In genomic region chr12:92465786-92466185, GRCh38 we compare ENCODE assay signal across 23 cellular contexts.
DNase-seq lines count a peak whose midpoint lies in the region; ATAC-seq, FAIRE-seq and TF ChIP-seq lines count a peak whose summit lies in the region.
"Had no signal": no experiment of that assay in that cellular context is flagged by ENCODE, and none has a peak within 500 bp of the region (broad histone marks: within the 10 kb centered on the region; RNA-seq: fewer than 3 reads in every experiment).

No MANE protein-coding gene starts in this region.

- H2AFZ ChIP-seq in H1 (ENCODE audit: low read length): no peak overlapping the region

- H4K8ac ChIP-seq in H1 (ENCODE audit: extremely low read depth, insufficient read depth, low read length): no peak overlapping the region

- peak overlapping the region; percentile 81 to 97 (median 96) for H3K4me3 Mint-ChIP-seq in IgD-negative memory B cell
- H3K4me3 Mint-ChIP-seq: activated CD4-positive, alpha-beta T cell treated with anti-CD3 and anti-CD28 coated beads, Interleukin-2, amount 10 ng/mL, durations not matched to agents 7 days and 5 days had no signal

- H3K9ac ChIP-seq in H1 (replicated peaks in 1 of 4; ENCODE audit: extremely low read depth in 1 of 4, low read depth in 3 of 4, low read length in 3 of 4): no peak overlapping the region

- H4K91ac ChIP-seq in H1 (replicated peaks; ENCODE audit: insufficient read length, low read length): no peak overlapping the region

- peaks cover 1% of the 10 kb centered on the region for H3K27me3 Mint-ChIP-seq in IgD-negative memory B cell
- H3K27me3 Mint-ChIP-seq: activated CD4-positive, alpha-beta T cell treated with anti-CD3 and anti-CD28 coated beads, Interleukin-2, amount 10 ng/mL, durations not matched to agents 7 days and 5 days had no signal

- H3K27ac ChIP-seq in H1 (ENCODE audit: low read depth, low read length) (no peak overlapping the region), psoas muscle (peak overlapping the region; percentile 84)
- H3K27ac ChIP-seq: A549, C4-2B, epithelial cell of prostate, tibial artery had no signal

- H2BK120ac ChIP-seq in H1 (replicated peaks; ENCODE audit: low read depth, low read length): peak overlapping the region; percentile 73

- H3K27me3 ChIP-seq in H1 (replicated peaks in 1 of 4; ENCODE audit: control insufficient read depth in 3 of 4, extremely low read depth in 1 of 4, insufficient read depth in 3 of 4, low read length in 3 of 4) (no peaks in the 10 kb centered on the region), psoas muscle (ENCODE audit: insufficient read depth in 3 of 3, low read length in 2 of 3) (no peaks in the 10 kb centered on the region)
- H3K27me3 ChIP-seq: cardiac muscle cell, tibial artery had no signal

- no peaks in the 10 kb centered on the region for H3K79me1 ChIP-seq in H1 (ENCODE audit: low read depth, low read length)

- H3K36me3 Mint-ChIP-seq in IgD-negative memory B cell: peaks cover 10% of the 10 kb centered on the region

- no peaks in the 10 kb centered on the region for H3K79me2 ChIP-seq in H1 (ENCODE audit: control insufficient read depth in 1 of 2, insufficient read depth in 2 of 2, low read length in 2 of 2)

- no peak overlapping the region for H3K14ac ChIP-seq in H1 (ENCODE audit: insufficient read length)

- H3K23ac ChIP-seq in H1 (ENCODE audit: insufficient read length): no peak overlapping the region

- TF ChIP-seq POLR2A in H1 (IDR thresholded peaks at IDR 0.05; ENCODE audit: control extremely low read depth in 1 of 2, low read depth in 2 of 2, low read length in 2 of 2): no peak

- H3K56ac ChIP-seq in H1 (replicated peaks; ENCODE audit: insufficient read length, low read depth, low read length): no peak overlapping the region

- H4K20me1 ChIP-seq in H1 (replicated peaks in 1 of 2; ENCODE audit: control insufficient read depth in 1 of 2, insufficient read depth in 2 of 2, low read length in 2 of 2): no peaks in the 10 kb centered on the region

- H3K9me3 ChIP-seq in H1 (ENCODE audit: insufficient read depth in 2 of 2, low read depth in 1 of 2, low read length in 1 of 2) (no peaks in the 10 kb centered on the region), psoas muscle (no peaks in the 10 kb centered on the region)
- H3K9me3 ChIP-seq: A549, tibial artery had no signal

- 78% methylated on average over 8 of the region's 8 CpGs; no CpG with 5 or more reads in 1 of the 2 experiments for WGBS in H1 (ENCODE audit: extremely low coverage in 1 of 2, insufficient coverage in 1 of 2, insufficient read length in 1 of 2, insufficient replicate concordance in 2 of 2, low coverage in 1 of 2, low lambda C conversion rate in 2 of 2, missing lambda C conversion rate in 1 of 2), 2 experiments
- WGBS in psoas muscle, 3 donors: 36 to 55% (median 48%) methylated on average over 8 of the region's 8 CpGs

- H4K5ac ChIP-seq in H1 (ENCODE audit: insufficient read length, low read depth, low read length): peak overlapping the region; percentile 10

- peak overlapping the region; percentile 32 to 70; a peak in 2 of 4 replicates for H3K4me2 ChIP-seq in H1 (ENCODE audit: insufficient read depth in 1 of 2, low read depth in 2 of 2, low read length in 2 of 2)
- H3K4me2 ChIP-seq: A549 had no signal

- DNase-seq in COLO829 (ENCODE audit: low spot score): peak; percentile 75
- no peak for DNase-seq in H1 (ENCODE audit: low read depth in 1 of 2, low spot score in 2 of 2)
- DNase-seq in psoas muscle: no peak
- DNase-seq in NCI-H2227 (lab: John Stamatoyannopoulos, UW; ENCODE audit: unreplicated experiment): no peak
- DNase-seq in activated naive CD4-positive, alpha-beta T cell (lab: John Stamatoyannopoulos, UW): no peak
- DNase-seq: activated CD4-positive, alpha-beta T cell treated with anti-CD3 and anti-CD28 coated beads, Interleukin-2, amount 10 ng/mL, durations not matched to agents 7 days and 5 days; activated CD8-positive, alpha-beta memory T cell treated with anti-CD3 and anti-CD28 coated beads, Interleukin-2, amount 50 U/mL, for 48 hours; activated effector memory CD4-positive, alpha-beta T cell treated with Interleukin-2 at 50 U/mL for 16 hours; amniotic stem cell; GF-D8; left cardiac atrium; NCI-H2081 treated with DMSO at 0.1 percent for 48 hours; NCI-H526; stimulated activated naive CD4-positive, alpha-beta T cell had no signal

- ATAC-seq in psoas muscle (peak in 2 of 4 donors; percentile 16 to 29), HG02870 (IDR thresholded peaks at IDR 0.05; ENCODE audit: unreplicated experiment) (no peak), GM21423 (IDR thresholded peaks at IDR 0.05; ENCODE audit: unreplicated experiment) (no peak)
- ATAC-seq: A549 had no signal

- H3K23me2 ChIP-seq in H1 (ENCODE audit: low read depth, low read length): no peaks in the 10 kb centered on the region

- no peak overlapping the region; the same call in 1 of the 2 replicates for H3K18ac ChIP-seq in H1 (ENCODE audit: extremely low read depth, low read length)

- TF ChIP-seq CTCF in H1 (IDR thresholded peaks at IDR 0.05; ENCODE audit: control extremely low read depth in 1 of 3, insufficient read depth in 1 of 3, low read depth in 1 of 3, low read length in 3 of 3): no peak
- no peak for TF ChIP-seq CTCF in psoas muscle (IDR thresholded peaks at IDR 0.05)

- H2AK5ac ChIP-seq in H1 (ENCODE audit: low read depth, low read length): peak overlapping the region; percentile 79; the same call in 1 of the 2 replicates

- no peak overlapping the region for H3K4ac ChIP-seq in H1 (replicated peaks; ENCODE audit: insufficient read length, low read depth, low read length)

- FAIRE-seq in H1 (lab: Jason Lieb, UNC): no peak
- FAIRE-seq: A549, frontal cortex had no signal

- TF ChIP-seq EP300 in H1 (IDR thresholded peaks at IDR 0.05; ENCODE audit: borderline replicate concordance in 1 of 2, low read depth in 2 of 2, low read length in 2 of 2): no peak

- CTCF ChIA-PET in H1 (lab: Charles Lee; ENCODE audit: partially characterized antibody): no interaction called here

- H2BK15ac ChIP-seq in H1 (ENCODE audit: low read length): no peak overlapping the region

- H3K9me3 Mint-ChIP-seq in IgD-negative memory B cell: no peaks in the 10 kb centered on the region

- H3K4me3 ChIP-seq in H1 (ENCODE audit: extremely low read depth in 1 of 4, insufficient read depth in 2 of 4, low read depth in 3 of 4, low read length in 4 of 4) (peak overlapping the region in 1 of 4 experiments; percentile 38; a peak in 1 of 8 replicates), psoas muscle (peak overlapping the region; percentile 54)
- H3K4me3 ChIP-seq: A549, cardiac muscle cell, tibial artery had no signal

- intact Hi-C loops in psoas muscle (cut with DNase I): loop anchor here in 1 of 2 donors (2.0 kb wide), 1 partner anchor 321 kb away; the partner anchor contains the start of gene BTG1

- H3K4me1 ChIP-seq in H1 (replicated peaks in 1 of 4; ENCODE audit: control insufficient read depth in 3 of 4, insufficient read depth in 4 of 4, low read length in 3 of 4) (peaks cover 4 to 15% (median 15%) of the 10 kb centered on the region in 4 experiments; a peak in 6 of 7 replicates), psoas muscle (peaks cover 39% of the 10 kb centered on the region)

- no peak overlapping the region for H2BK20ac ChIP-seq in H1 (ENCODE audit: low read length)

- no peaks in the 10 kb centered on the region for H3K36me3 ChIP-seq in H1 (ENCODE audit: control insufficient read depth in 2 of 4, insufficient read depth in 4 of 4, low read length in 3 of 4)
- no peaks in the 10 kb centered on the region for H3K36me3 ChIP-seq in psoas muscle (ENCODE audit: insufficient read depth in 1 of 2, low read depth in 1 of 2)
- H3K36me3 ChIP-seq: cardiac muscle cell, tibial artery had no signal

- 0 out of 2 replicates have a peak overlapping the region, but pooled peaks have one; percentile 66 for H2BK5ac ChIP-seq in H1 (ENCODE audit: low read depth, low read length)

- peak overlapping the region; percentile 82 to 99 (median 97) for H3K27ac Mint-ChIP-seq in IgD-negative memory B cell
- H3K27ac Mint-ChIP-seq: activated CD4-positive, alpha-beta T cell treated with anti-CD3 and anti-CD28 coated beads, Interleukin-2, amount 10 ng/mL, durations not matched to agents 7 days and 5 days had no signal

- peak overlapping the region; percentile 91; the same call in 1 of the 2 replicates for H2BK12ac ChIP-seq in H1 (ENCODE audit: low read depth, low read length)

- POLR2A ChIA-PET in H1 (lab: Charles Lee; ENCODE audit: partially characterized antibody): no interaction called here

- peaks cover 57 to 67% (median 61%) of the 10 kb centered on the region in 3 donors for H3K4me1 Mint-ChIP-seq in IgD-negative memory B cell

- TF ChIP-seq RAD21 in H1 (IDR thresholded peaks at IDR 0.05 in 1 of 2, conservative IDR thresholded peaks at IDR 0.05 in 1 of 2; ENCODE audit: low read depth in 2 of 2, low read length in 2 of 2): no peak

TF ChIP-seq in H1, 55 proteins besides CTCF, POLR2A, EP300 and RAD21 (continues in another document):
- TF ChIP-seq GABPA (IDR thresholded peaks at IDR 0.05; ENCODE audit: borderline replicate concordance, insufficient read depth, low read length) (no peak), E2F6 (IDR thresholded peaks at IDR 0.05) (no peak), KDM5A (IDR thresholded peaks at IDR 0.05; ENCODE audit: low read length) (no peak), CTBP2 (IDR thresholded peaks at IDR 0.05; ENCODE audit: borderline replicate concordance, insufficient read depth, insufficient read length, low read length) (no peak), TAF1 (IDR thresholded peaks at IDR 0.05; ENCODE audit: low read depth, low read length) (no peak), CEBPB (IDR thresholded peaks at IDR 0.05; ENCODE audit: low read depth, low read length) (no peak), KDM4A (IDR thresholded peaks at IDR 0.05; ENCODE audit: low read depth, low read length, severe bottlenecking) (no peak), JUN (IDR thresholded peaks at IDR 0.05; ENCODE audit: low read depth, low read length) (no peak), CBX5 (IDR thresholded peaks at IDR 0.05; ENCODE audit: low read depth, low read length) (no peak), JUND (IDR thresholded peaks at IDR 0.05; ENCODE audit: low read length) (no peak), HDAC6 (IDR thresholded peaks at IDR 0.05; ENCODE audit: low read depth, low read length) (no peak)
